8 cellular contexts compared by ENCODE assay signal in genomic region chr17:78342438-78343098, GRCh38. TPM values are rescaled to one million over a fixed set of nuclear protein-coding genes. Genes with fewer than 3 reads are reported as not detected.
DNase-seq lines count a peak whose midpoint lies in the region; ATAC-seq, FAIRE-seq and TF ChIP-seq lines count a peak whose summit lies in the region.

No MANE protein-coding gene starts in this region.

- no peak for ATAC-seq in naive thymus-derived CD8-positive, alpha-beta T cell

- H3K27ac Mint-ChIP-seq in naive thymus-derived CD8-positive, alpha-beta T cell, result peak overlapping the region; percentile 92 to 99 (median 97)

- 0 to 2% methylated on average over 21 to 26 of the region's 26 CpGs for WGBS in GM23248 (ENCODE audit: low coverage in 1 of 2, low lambda C conversion rate in 2 of 2, missing lambda C conversion rate in 2 of 2), 2 experiments
- 31% methylated on average over 22 of the region's 26 CpGs for WGBS in SK-N-SH (ENCODE audit: low lambda C conversion rate)
- 15 to 21% methylated on average over 26 of the region's 26 CpGs for WGBS in esophagus, 2 donors

- H3K36me3 Mint-ChIP-seq in naive thymus-derived CD8-positive, alpha-beta T cell, result no peaks in the 10 kb centered on the region

- H3K79me2 ChIP-seq in GM23248 (ENCODE audit: insufficient read depth) (no peaks in the 10 kb centered on the region), SK-N-SH (ENCODE audit: insufficient read depth) (no peaks in the 10 kb centered on the region), Karpas-422 (ENCODE audit: low read length) (no peaks in the 10 kb centered on the region)

- H3K27ac ChIP-seq in GM23248, result peak overlapping the region; percentile 99
- H3K27ac ChIP-seq in SK-N-SH (ENCODE audit: low read depth in 2 of 2, low read length in 1 of 2), result peak overlapping the region; percentile 72 to 95
- H3K27ac ChIP-seq in esophagus (ENCODE audit: low read depth in 2 of 2, low read length in 1 of 2), result peak overlapping the region; percentile 82 to 96
- no peak overlapping the region for H3K27ac ChIP-seq in Karpas-422 (ENCODE audit: low read length)

- peak; percentile 97 for DNase-seq in GM23248
- peak; percentile 51 for DNase-seq in SK-N-SH
- DNase-seq in naive thymus-derived CD8-positive, alpha-beta T cell, result no peak
- no peak for DNase-seq in NCI-H774 (lab: John Stamatoyannopoulos, UW)
- no peak for DNase-seq in NCI-H1105 (lab: John Stamatoyannopoulos, UW)
- DNase-seq in Karpas-422, result no peak
- DNase-seq in D721Med (ENCODE audit: insufficient read length, low spot score), result no peak

- H2AFZ ChIP-seq in GM23248, result peak overlapping the region; percentile 14; the same call in 1 of the 2 replicates
- peak overlapping the region; percentile 15; the same call in 1 of the 2 replicates for H2AFZ ChIP-seq in SK-N-SH (ENCODE audit: low read depth)
- H2AFZ ChIP-seq in Karpas-422 (ENCODE audit: low read length), result no peak overlapping the region

- no peaks in the 10 kb centered on the region for H3K9me3 Mint-ChIP-seq in naive thymus-derived CD8-positive, alpha-beta T cell

- peak overlapping the region; percentile 64 for H3K4me3 ChIP-seq in GM23248
- H3K4me3 ChIP-seq in SK-N-SH (ENCODE audit: low read depth in 2 of 2, low read length in 1 of 2), result peak overlapping the region; percentile 31 to 36
- peak overlapping the region in 1 of 2 donors; percentile 30 for H3K4me3 ChIP-seq in esophagus (ENCODE audit: low read depth in 1 of 2, low read length in 2 of 2)
- H3K4me3 ChIP-seq in Karpas-422 (ENCODE audit: low read length), result no peak overlapping the region

- H3K27me3 ChIP-seq in GM23248 (replicated peaks; ENCODE audit: insufficient read depth) (no peaks in the 10 kb centered on the region), SK-N-SH (ENCODE audit: insufficient read depth) (no peaks in the 10 kb centered on the region), esophagus (ENCODE audit: control insufficient read depth in 1 of 2, insufficient read depth in 2 of 2, low read length in 2 of 2) (no peaks in the 10 kb centered on the region), Karpas-422 (ENCODE audit: low read length) (peaks cover 3% of the 10 kb centered on the region; the same call in 1 of the 2 replicates)

- H3K36me3 ChIP-seq in GM23248 (ENCODE audit: low read depth), result no peaks in the 10 kb centered on the region
- H3K36me3 ChIP-seq in SK-N-SH (replicated peaks in 1 of 2; ENCODE audit: control insufficient read depth in 1 of 2, insufficient read depth in 2 of 2, low read length in 1 of 2), result no peaks in the 10 kb centered on the region
- H3K36me3 ChIP-seq in esophagus (ENCODE audit: control insufficient read depth in 2 of 2, insufficient read depth in 2 of 2, low read length in 1 of 2), result no peaks in the 10 kb centered on the region
- no peaks in the 10 kb centered on the region for H3K36me3 ChIP-seq in Karpas-422 (ENCODE audit: insufficient read depth, low read length)

- H3K9me3 ChIP-seq in GM23248 (ENCODE audit: low read depth), result no peaks in the 10 kb centered on the region
- H3K9me3 ChIP-seq in SK-N-SH, result no peaks in the 10 kb centered on the region
- H3K9me3 ChIP-seq in esophagus (ENCODE audit: control insufficient read depth in 2 of 2, insufficient read depth in 1 of 2, low read depth in 1 of 2, low read length in 1 of 2), result no peaks in the 10 kb centered on the region
- H3K9me3 ChIP-seq in Karpas-422 (ENCODE audit: low read length), result no peaks in the 10 kb centered on the region

- CTCF ChIA-PET in SK-N-SH (lab: Yijun Ruan, JAX), result interaction anchor here (1.3 to 2.0 kb wide), 5 partner anchors 15 to 79 kb away, joined by 3 to 6 read pairs (median 6); no protein-coding TSS in a partner anchor

- H3F3A ChIP-seq in GM23248 (ENCODE audit: insufficient read depth) (peaks cover 17% of the 10 kb centered on the region), SK-N-SH (replicated peaks; ENCODE audit: insufficient read depth) (peaks cover 35% of the 10 kb centered on the region)

- TF ChIP-seq RAD21 in SK-N-SH (IDR thresholded peaks at IDR 0.05; ENCODE audit: low read length), result no peak

- H3K9me2 ChIP-seq in GM23248 (ENCODE audit: insufficient read depth) (no peaks in the 10 kb centered on the region), SK-N-SH (no peaks in the 10 kb centered on the region), Karpas-422 (replicated peaks; ENCODE audit: insufficient read depth, low read length) (no peaks in the 10 kb centered on the region)

- peak overlapping the region; percentile 78 for H3K4me2 ChIP-seq in GM23248 (ENCODE audit: unreplicated experiment)
- peak overlapping the region; percentile 70 for H3K4me2 ChIP-seq in SK-N-SH
- no peak overlapping the region for H3K4me2 ChIP-seq in Karpas-422 (ENCODE audit: low read depth, low read length, poor library complexity, severe bottlenecking)

- in situ Hi-C loops in GM23248 (cut with MboI), result no loop called here

- H3K9ac ChIP-seq in GM23248 (peak overlapping the region; percentile 92), SK-N-SH (peak overlapping the region; percentile 74), Karpas-422 (ENCODE audit: low read length) (no peak overlapping the region)

- peak in 1 of 2 experiments; percentile 74; a peak in 1 of 4 replicates for TF ChIP-seq EP300 in SK-N-SH (IDR thresholded peaks at IDR 0.05; ENCODE audit: borderline replicate concordance in 1 of 2, low read depth in 1 of 2, low read length in 1 of 2)

- H3K27me3 Mint-ChIP-seq in naive thymus-derived CD8-positive, alpha-beta T cell, result no peaks in the 10 kb centered on the region

- H3K4me1 ChIP-seq in GM23248 (ENCODE audit: insufficient read depth) (peaks cover 22% of the 10 kb centered on the region), SK-N-SH (ENCODE audit: control insufficient read depth in 1 of 2, insufficient read depth in 2 of 2, low read depth in 1 of 2, low read length in 1 of 2) (peaks cover 31 to 39% of the 10 kb centered on the region in 2 experiments; a peak in 3 of 4 replicates), esophagus (ENCODE audit: control insufficient read depth in 2 of 2, insufficient read depth in 2 of 2, low read length in 1 of 2) (peaks cover 4 to 28% of the 10 kb centered on the region in 2 donors), Karpas-422 (ENCODE audit: low read length) (peaks cover 31% of the 10 kb centered on the region)

- POLR2A ChIA-PET in SK-N-SH (lab: Yijun Ruan, JAX), result no interaction called here
- POLR2A ChIA-PET in naive thymus-derived CD8-positive, alpha-beta T cell (lab: Charles Lee), result interaction anchor here (0.6 to 6.0 kb wide), 11 partner anchors 8 to 97 kb away, joined by 3 to 55 read pairs (median 4); partner anchors contain the start of genes PGS1 and SOCS3

- H3K4me3 Mint-ChIP-seq in naive thymus-derived CD8-positive, alpha-beta T cell, result peak overlapping the region; percentile 67 to 87 (median 80)

- TF ChIP-seq CTCF in SK-N-SH (IDR thresholded peaks at IDR 0.05) (0 out of 2 replicates have a peak, but pooled peaks have one; percentile 7), D721Med (IDR thresholded peaks at IDR 0.05; ENCODE audit: insufficient read depth, missing control alignments) (no peak)

- no peak for FAIRE-seq in D721Med (lab: Jason Lieb, UNC)

- H3K4me1 Mint-ChIP-seq in naive thymus-derived CD8-positive, alpha-beta T cell, result peaks cover 26 to 83% (median 71%) of the 10 kb centered on the region in 4 donors

- no peaks in the 10 kb centered on the region for H4K20me1 ChIP-seq in GM23248 (ENCODE audit: insufficient read depth)
- H4K20me1 ChIP-seq in SK-N-SH (ENCODE audit: insufficient read depth), result no peaks in the 10 kb centered on the region
- no peaks in the 10 kb centered on the region for H4K20me1 ChIP-seq in Karpas-422 (ENCODE audit: insufficient read depth, low read depth, low read length)

TF ChIP-seq in SK-N-SH, 30 proteins besides CTCF, POLR2A, EP300 and RAD21 (continues in another document):
- no peak for TF ChIP-seq ELF1 (IDR thresholded peaks at IDR 0.05)
- TF ChIP-seq FOXJ3 (CRISPR knock-in tag; IDR thresholded peaks at IDR 0.05), result no peak

RNA-seq across cellular contexts. Expression of gene SOCS3, which starts 17.3 kb away (rescaled TPM):
- total RNA-seq in GM23248 (2014; rRNA removed; shearing (Covaris generic)), result 47.8 and 50.6 TPM in 2 replicates
- polyA plus RNA-seq in GM23248 (2016; fragmentation: Nextera tagmentation; extraction: Ambion mirVana), result 31.2 and 31.5 TPM in 2 replicates
- 24.9 and 26.1 TPM in 2 replicates for polyA plus RNA-seq in SK-N-SH (2012; rRNA removed)
- polyA plus RNA-seq in SK-N-SH (2012; cell fraction: cytosol; rRNA removed), result 16.5 and 23.9 TPM in 2 replicates
- 51.0 and 55.2 TPM in 2 replicates for polyA plus RNA-seq in SK-N-SH (2012; cell fraction: nucleus; rRNA removed)
- 10 to 100 TPM in 1 of 2 donors, 1 to 10 TPM in 1; 6.6 to 20.1 TPM for polyA plus RNA-seq in esophagus
- 1 to 10 TPM in 1 of 2 experiments, under 1 TPM in 1; 0.86 to 1.0 TPM for total RNA-seq in naive thymus-derived CD8-positive, alpha-beta T cell
- 10 to 100 TPM; 21.2 to 43.9 (median 37.3) TPM for polyA plus RNA-seq in naive thymus-derived CD8-positive, alpha-beta T cell
- total RNA-seq in Karpas-422 (2014; rRNA removed; shearing (Covaris generic); ENCODE audit: low replicate concordance), result not detected in 2 replicates

RNA-seq across cellular contexts. Expression of gene PGS1, which starts 35.9 kb away (rescaled TPM):
- total RNA-seq in GM23248 (2014; rRNA removed; shearing (Covaris generic)), result 31.4 and 32.5 TPM in 2 replicates
- polyA plus RNA-seq in GM23248 (2016; fragmentation: Nextera tagmentation; extraction: Ambion mirVana) (28.6 and 30.2 TPM in 2 replicates), SK-N-SH (2012; rRNA removed) (88.4 and 106 TPM in 2 replicates), esophagus (10 to 100 TPM; 13.9 to 14.2 TPM)
- 35.9 and 56.9 TPM in 2 replicates for polyA plus RNA-seq in SK-N-SH (2012; cell fraction: cytosol; rRNA removed)
- 264 and 311 TPM in 2 replicates for polyA plus RNA-seq in SK-N-SH (2012; cell fraction: nucleus; rRNA removed)
- 10 to 100 TPM; 72.5 to 73.4 TPM for total RNA-seq in naive thymus-derived CD8-positive, alpha-beta T cell
- polyA plus RNA-seq in naive thymus-derived CD8-positive, alpha-beta T cell, result 10 to 100 TPM; 24.3 to 46.6 (median 32.7) TPM
- 15.9 and 33.3 TPM in 2 replicates for total RNA-seq in Karpas-422 (2014; rRNA removed; shearing (Covaris generic); ENCODE audit: low replicate concordance)

Comparison
In these comparisons a context has a peak if more than half of its experiments do, and no peak if none do; other contexts are left out.
1. DNase-seq: peak in GM23248 (single experiment) and SK-N-SH (single experiment); none in naive thymus-derived CD8-positive, alpha-beta T cell (0 of 10), NCI-H774 (single experiment), NCI-H1105 (single experiment), Karpas-422 (single experiment) and D721Med (single experiment).